ENCODE assay signal across 21 cellular contexts in genomic region chr1:235997916-235998315, GRCh38.
DNase-seq lines count a peak whose midpoint lies in the region; ATAC-seq and TF ChIP-seq lines count a peak whose summit lies in the region.
"Had no signal": no experiment of that assay in that cellular context is flagged by ENCODE, and none has a peak within 500 bp of the region (broad histone marks: within the 10 kb centered on the region; RNA-seq: fewer than 3 reads in every experiment).

No MANE protein-coding gene starts in this region.

- H3K9ac ChIP-seq in mesenchymal stem cell (ENCODE audit: low read length) = no peak overlapping the region

- peaks cover 68% of the 10 kb centered on the region for H3K4me1 Mint-ChIP-seq in activated naive CD4-positive, alpha-beta T cell treated with anti-CD3 and anti-CD28 coated beads, Interleukin-2, amount 10 ng/mL, durations not matched to agents 7 days and 5 days
- H3K4me1 Mint-ChIP-seq in activated naive CD4-positive, alpha-beta T cell treated with anti-CD3 and anti-CD28 coated beads for 36 hours (ENCODE audit: low read depth) = peaks cover 42% of the 10 kb centered on the region
- H3K4me1 Mint-ChIP-seq in HFFc6 (ENCODE audit: low read depth) = peaks cover 50% of the 10 kb centered on the region
- H3K4me1 Mint-ChIP-seq in activated CD8-positive, alpha-beta T cell treated with anti-CD3 and anti-CD28 coated beads, Interleukin-2, amount 10 ng/mL, durations not matched to agents 7 days and 5 days (ENCODE audit: low read depth) = peaks cover 61% of the 10 kb centered on the region
- H3K4me1 Mint-ChIP-seq: brain had no signal

- H3K23ac ChIP-seq in mesenchymal stem cell (ENCODE audit: low read length in 2 of 2) = no peak overlapping the region

- peaks cover 2% of the 10 kb centered on the region for H3K9me3 Mint-ChIP-seq in activated naive CD4-positive, alpha-beta T cell treated with anti-CD3 and anti-CD28 coated beads, Interleukin-2, amount 10 ng/mL, durations not matched to agents 7 days and 5 days
- H3K9me3 Mint-ChIP-seq in activated naive CD4-positive, alpha-beta T cell treated with anti-CD3 and anti-CD28 coated beads for 36 hours = peaks cover 1% of the 10 kb centered on the region
- no peaks in the 10 kb centered on the region for H3K9me3 Mint-ChIP-seq in HFFc6
- H3K9me3 Mint-ChIP-seq in activated CD8-positive, alpha-beta T cell treated with anti-CD3 and anti-CD28 coated beads, Interleukin-2, amount 10 ng/mL, durations not matched to agents 7 days and 5 days (ENCODE audit: insufficient read depth) = no peaks in the 10 kb centered on the region
- H3K9me3 Mint-ChIP-seq: brain, naive B cell had no signal

- H2BK5ac ChIP-seq in mesenchymal stem cell (ENCODE audit: low read depth, low read length, poor library complexity, severe bottlenecking) = no peak overlapping the region

- no peak overlapping the region for H3K4me2 ChIP-seq in mesenchymal stem cell (ENCODE audit: low read length, poor library complexity, severe bottlenecking)

- H2AFZ ChIP-seq in mesenchymal stem cell (ENCODE audit: low read depth, low read length) = no peak overlapping the region

- CTCF ChIA-PET in activated naive CD4-positive, alpha-beta T cell treated with anti-CD3 and anti-CD28 coated beads, Interleukin-2, amount 10 ng/mL, durations not matched to agents 7 days and 5 days (lab: Charles Lee) = interaction anchor here (0.9 to 4.6 kb wide), 2 partner anchors 8 to 26 kb away, joined by 3 to 27 read pairs; no protein-coding TSS in a partner anchor
- CTCF ChIA-PET in activated naive CD4-positive, alpha-beta T cell treated with anti-CD3 and anti-CD28 coated beads for 36 hours (lab: Charles Lee) = interaction anchor here (0.9 to 3.4 kb wide), 2 partner anchors 26 to 484 kb away, joined by 3 to 12 read pairs; no protein-coding TSS in a partner anchor
- CTCF ChIA-PET in activated CD8-positive, alpha-beta T cell treated with anti-CD3 and anti-CD28 coated beads, Interleukin-2, amount 10 ng/mL, durations not matched to agents 7 days and 5 days (lab: Charles Lee) = interaction anchor here (4.2 kb wide), 1 partner anchor 26 kb away, joined by 57 read pairs; no protein-coding TSS in a partner anchor

- no peak overlapping the region for H2BK120ac ChIP-seq in mesenchymal stem cell (ENCODE audit: low read depth, low read length)

- DNase-seq in activated naive CD4-positive, alpha-beta T cell treated with anti-CD3 and anti-CD28 coated beads, Interleukin-2, amount 10 ng/mL, durations not matched to agents 7 days and 5 days = no peak
- DNase-seq in activated naive CD4-positive, alpha-beta T cell treated with anti-CD3 and anti-CD28 coated beads for 36 hours = no peak
- DNase-seq in HFFc6 (no peak), mesenchymal stem cell (no peak), esophagus muscularis mucosa (ENCODE audit: extremely low spot score) (no peak)
- DNase-seq in activated CD8-positive, alpha-beta T cell treated with anti-CD3 and anti-CD28 coated beads, Interleukin-2, amount 10 ng/mL, durations not matched to agents 7 days and 5 days = no peak
- DNase-seq: activated gamma-delta T cell treated with Interleukin-2 at 50 U/mL for 16 hours, colonic mucosa, foreskin melanocyte, hypothalamus, kidney, naive B cell, NCI-H1694 treated with DMSO at 0.1 percent for 48 hours, NCI-H526 treated with DMSO at 0.1 percent for 48 hours, SHP77 treated with DMSO at 0.1 percent for 48 hours, WERI-Rb-1 had no signal

- H3K36me3 Mint-ChIP-seq in activated naive CD4-positive, alpha-beta T cell treated with anti-CD3 and anti-CD28 coated beads, Interleukin-2, amount 10 ng/mL, durations not matched to agents 7 days and 5 days = peaks cover 4% of the 10 kb centered on the region
- H3K36me3 Mint-ChIP-seq in activated naive CD4-positive, alpha-beta T cell treated with anti-CD3 and anti-CD28 coated beads for 36 hours (ENCODE audit: low read depth) = no peaks in the 10 kb centered on the region
- peaks cover 58% of the 10 kb centered on the region for H3K36me3 Mint-ChIP-seq in HFFc6 (ENCODE audit: low read depth)
- H3K36me3 Mint-ChIP-seq in activated CD8-positive, alpha-beta T cell treated with anti-CD3 and anti-CD28 coated beads, Interleukin-2, amount 10 ng/mL, durations not matched to agents 7 days and 5 days (ENCODE audit: low read depth) = peaks cover 15% of the 10 kb centered on the region
- H3K36me3 Mint-ChIP-seq: naive B cell had no signal

- WGBS in mesenchymal stem cell = 97% methylated on average over 5 of the region's 5 CpGs
- 95% methylated on average over 5 of the region's 5 CpGs for WGBS in esophagus muscularis mucosa

- peak overlapping the region; percentile 9 for H4K91ac ChIP-seq in mesenchymal stem cell (ENCODE audit: low read length)

- no peak for ATAC-seq in activated CD8-positive, alpha-beta T cell treated with anti-CD3 and anti-CD28 coated beads, Interleukin-2, amount 10 ng/mL, durations not matched to agents 7 days and 5 days
- ATAC-seq in GM18498 (IDR thresholded peaks at IDR 0.05; ENCODE audit: unreplicated experiment) = no peak
- no peak for ATAC-seq in HG03439 (IDR thresholded peaks at IDR 0.05; ENCODE audit: unreplicated experiment)
- ATAC-seq: K562 had no signal

- peak overlapping the region in 1 of 2 experiments; percentile 55 for H2BK12ac ChIP-seq in mesenchymal stem cell (ENCODE audit: low read length in 2 of 2)

- no peaks in the 10 kb centered on the region for H3K27me3 ChIP-seq in mesenchymal stem cell (ENCODE audit: control insufficient read depth in 1 of 2, insufficient read depth in 1 of 2, low read length in 2 of 2)
- H3K27me3 ChIP-seq in esophagus muscularis mucosa = no peaks in the 10 kb centered on the region
- H3K27me3 ChIP-seq: colonic mucosa, right atrium auricular region had no signal

- TF ChIP-seq CTCF in HFFc6 (IDR thresholded peaks at IDR 0.05) = no peak
- no peak for TF ChIP-seq CTCF in esophagus muscularis mucosa (IDR thresholded peaks at IDR 0.05)

- H3K4me3 ChIP-seq in mesenchymal stem cell (ENCODE audit: insufficient read depth in 1 of 2, low read depth in 1 of 2, low read length in 2 of 2) (no peak overlapping the region), esophagus muscularis mucosa (no peak overlapping the region)
- H3K4me3 ChIP-seq: colonic mucosa, K562, right atrium auricular region had no signal

- H2AK5ac ChIP-seq in mesenchymal stem cell (ENCODE audit: low read length, severe bottlenecking) = no peak overlapping the region

- no peak for TF ChIP-seq EP300 in esophagus muscularis mucosa (IDR thresholded peaks at IDR 0.05)

- H3K18ac ChIP-seq in mesenchymal stem cell (ENCODE audit: low read depth in 1 of 2, low read length in 2 of 2) = peak overlapping the region; percentile 7 to 86

- peak overlapping the region; percentile 93 for H3K27ac Mint-ChIP-seq in activated naive CD4-positive, alpha-beta T cell treated with anti-CD3 and anti-CD28 coated beads, Interleukin-2, amount 10 ng/mL, durations not matched to agents 7 days and 5 days
- no peak overlapping the region for H3K27ac Mint-ChIP-seq in activated naive CD4-positive, alpha-beta T cell treated with anti-CD3 and anti-CD28 coated beads for 36 hours
- peak overlapping the region; percentile 99 for H3K27ac Mint-ChIP-seq in HFFc6
- peak overlapping the region; percentile 96 for H3K27ac Mint-ChIP-seq in activated CD8-positive, alpha-beta T cell treated with anti-CD3 and anti-CD28 coated beads, Interleukin-2, amount 10 ng/mL, durations not matched to agents 7 days and 5 days
- H3K27ac Mint-ChIP-seq: brain had no signal

- peaks cover 7% of the 10 kb centered on the region for H3K27me3 Mint-ChIP-seq in activated naive CD4-positive, alpha-beta T cell treated with anti-CD3 and anti-CD28 coated beads, Interleukin-2, amount 10 ng/mL, durations not matched to agents 7 days and 5 days
- H3K27me3 Mint-ChIP-seq in activated naive CD4-positive, alpha-beta T cell treated with anti-CD3 and anti-CD28 coated beads for 36 hours (ENCODE audit: low read depth) = no peaks in the 10 kb centered on the region
- peaks cover 4% of the 10 kb centered on the region; the same call in 1 of the 2 replicates for H3K27me3 Mint-ChIP-seq in HFFc6 (ENCODE audit: insufficient read depth)
- H3K27me3 Mint-ChIP-seq in activated CD8-positive, alpha-beta T cell treated with anti-CD3 and anti-CD28 coated beads, Interleukin-2, amount 10 ng/mL, durations not matched to agents 7 days and 5 days (ENCODE audit: low read depth) = no peaks in the 10 kb centered on the region
- H3K27me3 Mint-ChIP-seq: brain had no signal

- H3K14ac ChIP-seq in mesenchymal stem cell (ENCODE audit: low read length in 2 of 2) = peak overlapping the region in 1 of 2 experiments; percentile 26

- H3K4me1 ChIP-seq in mesenchymal stem cell (ENCODE audit: control insufficient read depth, insufficient read depth, low read depth, low read length) (no peaks in the 10 kb centered on the region), esophagus muscularis mucosa (peaks cover 16 to 28% (median 20%) of the 10 kb centered on the region in 4 donors)

- no peak overlapping the region for H4K8ac ChIP-seq in mesenchymal stem cell (ENCODE audit: low read length)

- no peak overlapping the region for H2BK15ac ChIP-seq in mesenchymal stem cell (ENCODE audit: low read depth, poor library complexity, severe bottlenecking)

- peak overlapping the region in 1 of 2 experiments; percentile 17 for H3K4ac ChIP-seq in mesenchymal stem cell (ENCODE audit: low read depth in 1 of 2, low read length in 2 of 2)

- POLR2A ChIA-PET in activated CD8-positive, alpha-beta T cell treated with anti-CD3 and anti-CD28 coated beads, Interleukin-2, amount 10 ng/mL, durations not matched to agents 7 days and 5 days (lab: Charles Lee) = interaction anchor here (2.1 kb wide), 1 partner anchor 26 kb away, joined by 20 read pairs; no protein-coding TSS in a partner anchor

- H3K9me3 ChIP-seq in mesenchymal stem cell (ENCODE audit: control insufficient read depth, low read length) = no peaks in the 10 kb centered on the region
- H3K9me3 ChIP-seq in esophagus muscularis mucosa = no peaks in the 10 kb centered on the region
- H3K9me3 ChIP-seq: colonic mucosa, right atrium auricular region had no signal

- no peak overlapping the region for H3K4me3 Mint-ChIP-seq in activated naive CD4-positive, alpha-beta T cell treated with anti-CD3 and anti-CD28 coated beads, Interleukin-2, amount 10 ng/mL, durations not matched to agents 7 days and 5 days
- no peak overlapping the region for H3K4me3 Mint-ChIP-seq in activated naive CD4-positive, alpha-beta T cell treated with anti-CD3 and anti-CD28 coated beads for 36 hours
- H3K4me3 Mint-ChIP-seq in HFFc6 = no peak overlapping the region
- no peak overlapping the region for H3K4me3 Mint-ChIP-seq in activated CD8-positive, alpha-beta T cell treated with anti-CD3 and anti-CD28 coated beads, Interleukin-2, amount 10 ng/mL, durations not matched to agents 7 days and 5 days
- H3K4me3 Mint-ChIP-seq: brain, naive B cell had no signal

- peaks cover 0 to 33% of the 10 kb centered on the region in 2 experiments for H3K36me3 ChIP-seq in mesenchymal stem cell (ENCODE audit: control insufficient read depth in 1 of 2, insufficient read depth in 2 of 2, low read depth in 1 of 2, low read length in 2 of 2)
- H3K36me3 ChIP-seq in esophagus muscularis mucosa = peaks cover 45 to 100% (median 91%) of the 10 kb centered on the region in 4 donors
- H3K36me3 ChIP-seq: colonic mucosa, WERI-Rb-1 had no signal

- TF ChIP-seq POLR2A in esophagus muscularis mucosa (IDR thresholded peaks at IDR 0.05; ENCODE audit: low read depth) = no peak

- H3K79me1 ChIP-seq in mesenchymal stem cell (replicated peaks; ENCODE audit: low read length, poor library complexity, severe bottlenecking) = no peaks in the 10 kb centered on the region

- H3K27ac ChIP-seq in mesenchymal stem cell (ENCODE audit: low read length, poor library complexity, severe bottlenecking) (no peak overlapping the region), esophagus muscularis mucosa (replicated peaks in 1 of 4) (no peak overlapping the region)
- H3K27ac ChIP-seq: colonic mucosa, right atrium auricular region, WERI-Rb-1 had no signal

- intact Hi-C loops in activated naive CD4-positive, alpha-beta T cell treated with anti-CD3 and anti-CD28 coated beads for 36 hours (cut with micrococcal nuclease) = loop anchor here (2.0 kb wide), 3 partner anchors 81 to 1727 kb away; no protein-coding TSS in a partner anchor
- intact Hi-C loops in esophagus muscularis mucosa (cut with DNase I) = no loop called here
